ENCODE assay signal across 10 cellular contexts in genomic region chr4:159047478-159048165, GRCh38. TPM values are rescaled to one million over a fixed set of nuclear protein-coding genes. Genes with fewer than 3 reads are reported as not detected.
DNase-seq lines count a peak whose midpoint lies in the region; ATAC-seq and TF ChIP-seq lines count a peak whose summit lies in the region.
"Had no signal": no experiment of that assay in that cellular context is flagged by ENCODE, and none has a peak within 500 bp of the region (broad histone marks: within the 10 kb centered on the region; RNA-seq: fewer than 3 reads in every experiment).

No MANE protein-coding gene starts in this region.

- no peak overlapping the region for H3K4me3 Mint-ChIP-seq in activated T-cell treated with anti-CD3 and anti-CD28 coated beads, Interleukin-2, amount 50 U/mL, for 4 hours
- no peak overlapping the region for H3K4me3 Mint-ChIP-seq in glutamatergic neuron (ENCODE audit: unreplicated experiment)
- H3K4me3 Mint-ChIP-seq: CD8-positive, alpha-beta memory T cell had no signal

- intact Hi-C loops in uterus (cut with DNase I; ENCODE audit: low total_unique reads): no loop called here

- peaks cover 20% of the 10 kb centered on the region for H3K27me3 Mint-ChIP-seq in activated T-cell treated with anti-CD3 and anti-CD28 coated beads, Interleukin-2, amount 50 U/mL, for 4 hours (ENCODE audit: low read depth)
- peaks cover 2% of the 10 kb centered on the region for H3K27me3 Mint-ChIP-seq in glutamatergic neuron (ENCODE audit: unreplicated experiment)

- no peak for DNase-seq in activated T-cell treated with anti-CD3 and anti-CD28 coated beads, Interleukin-2, amount 50 U/mL, for 4 hours
- no peak for DNase-seq in activated T-cell treated with anti-CD3 and anti-CD28 coated beads, Interleukin-2, amount 50 U/mL, for 1 hour
- DNase-seq in adipocyte (ENCODE audit: low read depth) (peak; percentile 11), kidney glomerular epithelial cell (lab: John Stamatoyannopoulos, UW) (peak; percentile 24), suprapubic skin (ENCODE audit: low spot score in 2 of 2) (no peak), glutamatergic neuron (no peak), uterus (no peak), cortex of kidney (lab: John Stamatoyannopoulos, UW) (no peak)
- DNase-seq: CD8-positive, alpha-beta memory T cell had no signal

- no peaks in the 10 kb centered on the region for H3K27me3 ChIP-seq in adipocyte (replicated peaks; ENCODE audit: control insufficient read depth, insufficient read depth, low read length)
- H3K27me3 ChIP-seq in suprapubic skin: no peaks in the 10 kb centered on the region
- no peaks in the 10 kb centered on the region for H3K27me3 ChIP-seq in uterus
- H3K27me3 ChIP-seq: SJSA1 had no signal

- no peak for TF ChIP-seq EP300 in suprapubic skin (IDR thresholded peaks at IDR 0.05)

- no peak overlapping the region for H3K27ac Mint-ChIP-seq in glutamatergic neuron (ENCODE audit: unreplicated experiment)

- H3K9me3 ChIP-seq in adipocyte (ENCODE audit: control insufficient read depth, low read length) (no peaks in the 10 kb centered on the region), suprapubic skin (no peaks in the 10 kb centered on the region), uterus (no peaks in the 10 kb centered on the region)
- H3K9me3 ChIP-seq: SJSA1 had no signal

- no peaks in the 10 kb centered on the region for H3K9me3 Mint-ChIP-seq in activated T-cell treated with anti-CD3 and anti-CD28 coated beads, Interleukin-2, amount 50 U/mL, for 4 hours
- H3K9me3 Mint-ChIP-seq in glutamatergic neuron (ENCODE audit: unreplicated experiment): no peaks in the 10 kb centered on the region
- H3K9me3 Mint-ChIP-seq: CD8-positive, alpha-beta memory T cell had no signal

- peaks cover 8% of the 10 kb centered on the region for H3K4me1 ChIP-seq in adipocyte (ENCODE audit: control insufficient read depth, insufficient read depth, low read length)
- peaks cover 5% of the 10 kb centered on the region for H3K4me1 ChIP-seq in suprapubic skin
- H3K4me1 ChIP-seq in uterus: no peaks in the 10 kb centered on the region
- H3K4me1 ChIP-seq: SJSA1 had no signal

- no peak for TF ChIP-seq POLR2A in suprapubic skin (IDR thresholded peaks at IDR 0.05)
- TF ChIP-seq POLR2A in uterus (IDR thresholded peaks at IDR 0.05): no peak

- peak overlapping the region; percentile 75 for H3K4me3 ChIP-seq in adipocyte (ENCODE audit: low read length)
- peak overlapping the region; percentile 33 for H3K4me3 ChIP-seq in suprapubic skin
- H3K4me3 ChIP-seq in uterus: no peak overlapping the region

- H3K27ac ChIP-seq in suprapubic skin (no peak overlapping the region), uterus (no peak overlapping the region)
- H3K27ac ChIP-seq: SJSA1 had no signal

- H3K36me3 ChIP-seq in adipocyte (ENCODE audit: control insufficient read depth, insufficient read depth, low read length, severe bottlenecking) (no peaks in the 10 kb centered on the region), suprapubic skin (no peaks in the 10 kb centered on the region), uterus (no peaks in the 10 kb centered on the region)
- H3K36me3 ChIP-seq: SJSA1 had no signal

- no peak overlapping the region for H3K9ac ChIP-seq in adipocyte (ENCODE audit: low read length)

- WGBS in suprapubic skin: 77% methylated on average over 7 of the region's 7 CpGs

- peaks cover 16% of the 10 kb centered on the region for H3K4me1 Mint-ChIP-seq in activated T-cell treated with anti-CD3 and anti-CD28 coated beads, Interleukin-2, amount 50 U/mL, for 4 hours (ENCODE audit: low read depth)
- peaks cover 3% of the 10 kb centered on the region for H3K4me1 Mint-ChIP-seq in glutamatergic neuron (ENCODE audit: low read depth, unreplicated experiment)

- TF ChIP-seq CTCF in suprapubic skin (IDR thresholded peaks at IDR 0.05) (no peak), glutamatergic neuron (IDR thresholded peaks at IDR 0.05; ENCODE audit: partially characterized antibody, unreplicated experiment) (no peak), uterus (IDR thresholded peaks at IDR 0.05) (no peak)

- peak; percentile 66 to 67 for ATAC-seq in activated T-cell treated with anti-CD3 and anti-CD28 coated beads, Interleukin-2, amount 50 U/mL, for 4 hours

- no peaks in the 10 kb centered on the region for H3K36me3 Mint-ChIP-seq in activated T-cell treated with anti-CD3 and anti-CD28 coated beads, Interleukin-2, amount 50 U/mL, for 4 hours (ENCODE audit: insufficient read depth)
- no peaks in the 10 kb centered on the region for H3K36me3 Mint-ChIP-seq in glutamatergic neuron (ENCODE audit: unreplicated experiment)
- H3K36me3 Mint-ChIP-seq: CD8-positive, alpha-beta memory T cell had no signal

RNA-seq across cellular contexts. Expression of gene RAPGEF2, which starts 55.3 kb away (rescaled TPM):
- 10 to 100 TPM; 47.8 to 50.0 (median 49.3) TPM for total RNA-seq in activated T-cell treated with anti-CD3 and anti-CD28 coated beads, Interleukin-2, amount 50 U/mL, for 4 hours
- total RNA-seq in suprapubic skin (10 to 100 TPM; 31.3 to 62.4 (median 43.5) TPM), glutamatergic neuron (ENCODE audit: unreplicated experiment) (58.4 TPM), uterus (10 to 100 TPM; 27.9 to 61.4 (median 40.5) TPM)

Comparison
In these comparisons a context has a peak if more than half of its experiments do, and no peak if none do; other contexts are left out.
1. DNase-seq: peak in adipocyte (single experiment) and kidney glomerular epithelial cell (single experiment); none in activated T-cell treated with anti-CD3 and anti-CD28 coated beads, Interleukin-2, amount 50 U/mL, for 4 hours (single experiment), activated T-cell treated with anti-CD3 and anti-CD28 coated beads, Interleukin-2, amount 50 U/mL, for 1 hour (single experiment), suprapubic skin (0 of 2), glutamatergic neuron (single experiment), uterus (0 of 2) and cortex of kidney (single experiment).
2. H3K4me3 ChIP-seq: peak in adipocyte (single experiment) and suprapubic skin (single experiment); none in uterus (0 of 2).